In genomic region chr11:43376594-43376993, GRCh38 we compare ENCODE assay signal across 14 cellular contexts. TPM values are rescaled to one million over a fixed set of nuclear protein-coding genes. Genes with fewer than 3 reads are reported as not detected.
DNase-seq lines count a peak whose midpoint lies in the region; ATAC-seq, FAIRE-seq and TF ChIP-seq lines count a peak whose summit lies in the region.
"Had no signal": no experiment of that assay in that cellular context is flagged by ENCODE, and none has a peak within 500 bp of the region (broad histone marks: within the 10 kb centered on the region; RNA-seq: fewer than 3 reads in every experiment).

No MANE protein-coding gene starts in this region.

- no peaks in the 10 kb centered on the region for H3K4me1 ChIP-seq in SK-N-SH (ENCODE audit: control insufficient read depth in 1 of 2, insufficient read depth in 2 of 2, low read depth in 1 of 2, low read length in 1 of 2)
- no peaks in the 10 kb centered on the region for H3K4me1 ChIP-seq in Panc1 (ENCODE audit: control insufficient read depth, insufficient read depth, low read length)
- peaks cover 0 to 2% of the 10 kb centered on the region in 2 donors for H3K4me1 ChIP-seq in small intestine (ENCODE audit: control insufficient read depth in 2 of 2, insufficient read depth in 1 of 2, low read depth in 1 of 2, low read length in 1 of 2)

- peaks cover 80% of the 10 kb centered on the region for H3K79me2 ChIP-seq in SK-N-SH (ENCODE audit: insufficient read depth)

- FAIRE-seq in small intestine (lab: Jason Lieb, UNC) = no peak
- FAIRE-seq: A204.1 had no signal

- intact Hi-C loops in Panc1 (cut with micrococcal nuclease; ENCODE audit: unreplicated experiment) = no loop called here

- H3K27me3 ChIP-seq in SK-N-SH (ENCODE audit: insufficient read depth) (no peaks in the 10 kb centered on the region), Panc1 (ENCODE audit: control insufficient read depth, insufficient read depth, low read length) (no peaks in the 10 kb centered on the region), small intestine (ENCODE audit: control insufficient read depth in 2 of 2, insufficient read depth in 2 of 2, low read length in 2 of 2) (no peaks in the 10 kb centered on the region)

- no peak overlapping the region for H3K4me2 ChIP-seq in SK-N-SH

- POLR2A ChIA-PET in SK-N-SH (lab: Yijun Ruan, JAX) (no interaction called here), Panc1 (lab: Charles Lee) (no interaction called here)

- in situ Hi-C loops in Panc1 (cut with HindIII; ENCODE audit: low pct_unique_long_range_greater_than_20kb, low sequenced_read_pairs) = no loop called here

- H3K9me2 ChIP-seq in SK-N-SH = no peaks in the 10 kb centered on the region

- no peak for TF ChIP-seq CTCF in SK-N-SH (IDR thresholded peaks at IDR 0.05)
- TF ChIP-seq CTCF in Panc1 (IDR thresholded peaks at IDR 0.05) = no peak
- no peak for TF ChIP-seq CTCF in fibroblast of mammary gland (conservative IDR thresholded peaks at IDR 0.05; ENCODE audit: control insufficient read depth, insufficient read depth, low read depth, low read length)
- TF ChIP-seq CTCF in omental fat pad (IDR thresholded peaks at IDR 0.05) = no peak

- DNase-seq in SK-N-SH (no peak), Panc1 (ENCODE audit: low read depth, low spot score) (no peak), fibroblast of mammary gland (ENCODE audit: low read depth) (peak; percentile 91), small intestine (peak; percentile 65), omental fat pad (ENCODE audit: low spot score) (no peak)
- DNase-seq: activated B cell treated with CpG ODN at 0.5 μM for 24 hours; naive thymus-derived CD4-positive, alpha-beta T cell; NCI-H2171 treated with DMSO at 0.1 percent for 48 hours; RPMI8226 had no signal

- no peak overlapping the region for H3K9ac ChIP-seq in SK-N-SH

- H3K27ac ChIP-seq in SK-N-SH (ENCODE audit: low read depth in 2 of 2, low read length in 1 of 2) = no peak overlapping the region
- H3K27ac ChIP-seq in Panc1 (ENCODE audit: low read length) = no peak overlapping the region
- H3K27ac ChIP-seq in small intestine (ENCODE audit: low read depth in 1 of 2, low read length in 1 of 2) = no peak overlapping the region
- H3K27ac ChIP-seq: coronary artery had no signal

- no peaks in the 10 kb centered on the region for H3F3A ChIP-seq in SK-N-SH (replicated peaks; ENCODE audit: insufficient read depth)

- H4K20me1 ChIP-seq in SK-N-SH (ENCODE audit: insufficient read depth) = peaks cover 4% of the 10 kb centered on the region

- H3K4me3 ChIP-seq in SK-N-SH (ENCODE audit: low read depth in 2 of 2, low read length in 1 of 2) = no peak overlapping the region
- no peak overlapping the region for H3K4me3 ChIP-seq in Panc1 (ENCODE audit: low read depth in 2 of 2, low read length in 2 of 2)
- H3K4me3 ChIP-seq in fibroblast of mammary gland (ENCODE audit: control insufficient read depth, low read depth, low read length) = no peak overlapping the region
- H3K4me3 ChIP-seq in small intestine (ENCODE audit: low read depth in 1 of 2, low read length in 2 of 2) = no peak overlapping the region
- H3K4me3 ChIP-seq: coronary artery had no signal

- no peak for TF ChIP-seq RAD21 in SK-N-SH (IDR thresholded peaks at IDR 0.05; ENCODE audit: low read length)

- ATAC-seq in SK-N-SH treated with all-trans-retinoic acid at 6 μM for 48 hours = peak; percentile 70
- ATAC-seq in Panc1 = 0 out of 2 replicates have a peak, but pooled peaks have one; percentile 26
- no peak for ATAC-seq in omental fat pad (ENCODE audit: low FRiP score)
- ATAC-seq in HG02588 (IDR thresholded peaks at IDR 0.05; ENCODE audit: unreplicated experiment) = no peak
- no peak for ATAC-seq in GM19328 (IDR thresholded peaks at IDR 0.05; ENCODE audit: unreplicated experiment)
- ATAC-seq: naive thymus-derived CD4-positive, alpha-beta T cell had no signal

- BruUV-seq in Panc1 (replicated peaks; lab: Mats Ljungman, UMichigan) = no TSS peak

- CTCF ChIA-PET in SK-N-SH (lab: Yijun Ruan, JAX) (no interaction called here), Panc1 (lab: Charles Lee) (no interaction called here)

- TF ChIP-seq EP300 in SK-N-SH (IDR thresholded peaks at IDR 0.05; ENCODE audit: borderline replicate concordance in 1 of 2, low read depth in 1 of 2, low read length in 1 of 2) = no peak

- H3K9me3 ChIP-seq in SK-N-SH (no peaks in the 10 kb centered on the region), Panc1 (ENCODE audit: control insufficient read depth, insufficient read depth, low read depth, low read length) (no peaks in the 10 kb centered on the region), small intestine (ENCODE audit: control insufficient read depth, low read depth) (no peaks in the 10 kb centered on the region)

- H2AFZ ChIP-seq in SK-N-SH (ENCODE audit: low read depth) = no peak overlapping the region

- peaks cover 25 to 29% of the 10 kb centered on the region in 2 experiments for H3K36me3 ChIP-seq in SK-N-SH (replicated peaks in 1 of 2; ENCODE audit: control insufficient read depth in 1 of 2, insufficient read depth in 2 of 2, low read length in 1 of 2)
- H3K36me3 ChIP-seq in Panc1 (ENCODE audit: control insufficient read depth, insufficient read depth, low read length) = peaks cover 3% of the 10 kb centered on the region; the same call in 1 of the 2 replicates
- no peaks in the 10 kb centered on the region for H3K36me3 ChIP-seq in small intestine (ENCODE audit: control insufficient read depth in 2 of 2, insufficient read depth in 2 of 2, low read length in 2 of 2)

- 82% methylated on average over 2 of the region's 2 CpGs for WGBS in SK-N-SH (ENCODE audit: low lambda C conversion rate)
- WGBS in small intestine, 3 donors = 30 to 54% (median 47%) methylated on average over 2 of the region's 2 CpGs

TF ChIP-seq in SK-N-SH treated with all-trans-retinoic acid at 6 μM for 48 hours, 23 proteins besides CTCF, POLR2A, EP300 and RAD21 (continues in another document):
- TF ChIP-seq ZNF70 (CRISPR knock-in tag; IDR thresholded peaks at IDR 0.05) (no peak), CSDC2 (CRISPR knock-in tag; IDR thresholded peaks at IDR 0.05) (no peak), TSHZ2 (CRISPR knock-in tag; IDR thresholded peaks at IDR 0.05) (no peak)

TF ChIP-seq in SK-N-SH, 30 proteins besides CTCF, POLR2A, EP300 and RAD21:
- TF ChIP-seq TEAD4 (IDR thresholded peaks at IDR 0.05; ENCODE audit: borderline replicate concordance, insufficient read depth) (no peak), MAX (IDR thresholded peaks at IDR 0.05; ENCODE audit: low read depth) (no peak), EZH2phosphoT487 (IDR thresholded peaks at IDR 0.05; ENCODE audit: borderline replicate concordance, low read depth) (no peak), NRF1 (IDR thresholded peaks at IDR 0.05; ENCODE audit: low read depth, low read length) (no peak), ZBTB33 (IDR thresholded peaks at IDR 0.05; ENCODE audit: borderline replicate concordance, low read depth) (no peak), TAF1 (IDR thresholded peaks at IDR 0.05; ENCODE audit: borderline replicate concordance, low read depth, low read length) (no peak), IRF3 (IDR thresholded peaks at IDR 0.05; ENCODE audit: low read depth, low read length) (no peak), YY1 (IDR thresholded peaks at IDR 0.05; ENCODE audit: low read depth) (no peak)

RNA-seq across cellular contexts. Expression of gene TTC17, which starts 17.9 kb away (rescaled TPM):
- polyA plus RNA-seq in SK-N-SH (2012; rRNA removed) (66.0 and 93.2 TPM in 2 replicates), small intestine (10 to 100 TPM; 22.2 to 44.5 (median 28.8) TPM)
- 43.7 and 52.2 TPM in 2 replicates for polyA plus RNA-seq in SK-N-SH (2012; cell fraction: cytosol; rRNA removed)
- 186 and 255 TPM in 2 replicates for polyA plus RNA-seq in SK-N-SH (2012; cell fraction: nucleus; rRNA removed)
- total RNA-seq in Panc1 (2021; ENCODE audit: unreplicated experiment) (54.2 TPM), omental fat pad (100 to 1,000 TPM in 2 of 4 donors, 10 to 100 TPM in 2; 78.4 to 180 (median 97.9) TPM)
- 35.9 TPM for polyA plus RNA-seq in Panc1 (2012; ENCODE audit: insufficient read length)

Comparison
In these comparisons a context has a peak if more than half of its experiments do, and no peak if none do; other contexts are left out.
1. ATAC-seq: peak in SK-N-SH treated with all-trans-retinoic acid at 6 μM for 48 hours (single experiment) and Panc1 (single experiment); none in omental fat pad (single experiment), HG02588 (single experiment) and GM19328 (single experiment).
2. DNase-seq: peak in fibroblast of mammary gland (single experiment) and small intestine (single experiment); none in SK-N-SH (single experiment), Panc1 (single experiment) and omental fat pad (single experiment).